14 cellular contexts compared by ENCODE assay signal in the genomic region with DNA sequence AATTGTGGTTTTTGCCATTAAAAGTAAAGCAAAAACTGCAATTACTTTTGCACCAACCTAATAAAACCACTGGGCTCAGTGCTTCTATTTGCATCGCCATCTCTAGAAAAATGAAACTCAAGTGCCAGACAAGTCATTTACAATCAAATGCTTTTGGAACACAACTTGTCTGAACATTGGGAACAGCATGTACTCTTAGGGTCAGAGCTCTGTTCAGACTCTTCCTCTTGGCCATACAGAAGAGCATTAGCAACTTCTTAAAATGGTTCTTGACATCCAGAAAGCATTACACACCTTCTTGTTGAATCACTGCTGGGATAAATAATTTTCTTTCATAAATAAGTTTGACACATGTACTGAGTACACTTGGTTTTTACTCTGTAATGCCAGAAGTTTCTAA.
DNase-seq lines count a peak whose midpoint lies in the region; ATAC-seq and TF ChIP-seq lines count a peak whose summit lies in the region.
"Had no signal": no experiment of that assay in that cellular context is flagged by ENCODE, and none has a peak within 500 bp of the region (broad histone marks: within the 10 kb centered on the region; RNA-seq: fewer than 3 reads in every experiment).

No MANE protein-coding gene starts in this region.

- H3K4me1 ChIP-seq in adipocyte (ENCODE audit: control insufficient read depth, insufficient read depth, low read length) (peaks cover 53% of the 10 kb centered on the region), tibial nerve (peaks cover 0 to 36% (median 10%) of the 10 kb centered on the region in 4 donors)

- no peak for TF ChIP-seq POLR2A in tibial nerve (IDR thresholded peaks at IDR 0.05)

- peak overlapping the region in 3 of 4 donors; percentile 61 to 87 (median 85) for H3K27ac ChIP-seq in tibial nerve

- intact Hi-C loops in Right ventricle myocardium superior (cut with DNase I), result no loop called here

- 59 to 71% methylated on average over 1 of the region's 1 CpG for WGBS in tibial nerve, 2 donors

- ATAC-seq in Right ventricle myocardium superior (ENCODE audit: poor library complexity) (peak; percentile 73), omental fat pad (ENCODE audit: low FRiP score) (peak; percentile 55)
- ATAC-seq: T-helper 17 cell had no signal

- H3K4me3 ChIP-seq in adipocyte (ENCODE audit: low read length) (peak overlapping the region; percentile 33), tibial nerve (peak overlapping the region in 2 of 4 donors; percentile 18 to 34)

- H3K36me3 ChIP-seq in adipocyte (ENCODE audit: control insufficient read depth, insufficient read depth, low read length, severe bottlenecking), result peaks cover 7% of the 10 kb centered on the region
- H3K36me3 ChIP-seq in tibial nerve, result no peaks in the 10 kb centered on the region

- TF ChIP-seq EP300 in tibial nerve (IDR thresholded peaks at IDR 0.05), result peak in 1 of 2 donors; percentile 89

- no peaks in the 10 kb centered on the region for H3K27me3 ChIP-seq in adipocyte (replicated peaks; ENCODE audit: control insufficient read depth, insufficient read depth, low read length)
- no peaks in the 10 kb centered on the region for H3K27me3 ChIP-seq in tibial nerve

- DNase-seq in adipocyte (ENCODE audit: low read depth) (peak; percentile 47), Right ventricle myocardium superior (no peak), omental fat pad (ENCODE audit: low spot score) (no peak), tibial nerve (ENCODE audit: low spot score in 2 of 2) (no peak), cerebellum (ENCODE audit: low spot score) (no peak), NCI-H1417 treated with DMSO at 0.1 percent for 48 hours (lab: John Stamatoyannopoulos, UW) (no peak)
- DNase-seq in activated CD4-positive, CD25-positive, alpha-beta regulatory T cell (lab: John Stamatoyannopoulos, UW), result no peak
- no peak for DNase-seq in stimulated activated CD4-positive, alpha-beta T cell treated with anti-CD3 and anti-CD28 coated beads, Interleukin-4, amount 100 ng/mL, for 1 hour
- DNase-seq: activated B cell treated with CpG ODN at 0.5 μM for 24 hours, cerebellar nuclear complex, COR-L47, NCI-H1694, SHP77 treated with DMSO at 0.1 percent for 48 hours, T-helper 17 cell had no signal

- H3K9me3 ChIP-seq in adipocyte (ENCODE audit: control insufficient read depth, low read length) (no peaks in the 10 kb centered on the region), tibial nerve (no peaks in the 10 kb centered on the region)

- TF ChIP-seq CTCF in omental fat pad (IDR thresholded peaks at IDR 0.05), result no peak
- no peak for TF ChIP-seq CTCF in tibial nerve (IDR thresholded peaks at IDR 0.05)

- H3K9ac ChIP-seq in adipocyte (ENCODE audit: low read length), result peak overlapping the region; percentile 70
